ENCODE assay signal across 8 cellular contexts in the genomic region with DNA sequence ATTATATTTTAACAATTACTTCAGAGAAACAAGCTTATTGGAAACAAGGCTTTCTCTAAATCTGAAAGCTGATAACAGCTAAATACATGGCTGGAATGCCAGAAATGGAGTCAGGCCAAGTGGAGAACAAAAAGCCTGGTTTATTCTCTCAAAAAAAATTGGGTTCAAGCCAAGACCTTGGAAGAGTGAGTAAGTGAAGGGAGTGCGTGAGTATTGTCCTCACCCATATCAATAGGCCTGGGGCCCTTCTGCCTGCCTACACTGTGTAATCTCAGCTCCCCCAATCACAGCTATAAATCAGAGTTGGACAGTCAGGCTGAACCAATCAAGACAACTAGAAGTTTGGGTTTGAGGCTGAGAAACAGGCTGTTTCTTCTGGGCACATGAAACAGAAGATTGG. TPM values are rescaled to one million over a fixed set of nuclear protein-coding genes. Genes with fewer than 3 reads are reported as not detected.
DNase-seq lines count a peak whose midpoint lies in the region; ATAC-seq, FAIRE-seq and TF ChIP-seq lines count a peak whose summit lies in the region.

No MANE protein-coding gene starts in this region.

- FAIRE-seq in K562 (lab: Jason Lieb, UNC), result no peak

- TF ChIP-seq RAD21 in K562 (CRISPR knock-in tag; conservative IDR thresholded peaks at IDR 0.05 in 1 of 2, IDR thresholded peaks at IDR 0.05 in 1 of 2), result no peak

- H4K20me1 ChIP-seq in K562 (replicated peaks; ENCODE audit: control insufficient read depth, insufficient read depth, low read length), result 0 out of 2 replicates have a peak, but pooled peaks cover 4% of the 10 kb centered on the region

- H3K4me2 ChIP-seq in K562 (ENCODE audit: insufficient read depth, low read length), result no peak overlapping the region

- peak; percentile 68 for ATAC-seq in K562
- peak; percentile 73 for ATAC-seq in left colon
- no peak for ATAC-seq in GM19455 (IDR thresholded peaks at IDR 0.05; ENCODE audit: unreplicated experiment)
- no peak for ATAC-seq in HG03520 (IDR thresholded peaks at IDR 0.05; ENCODE audit: unreplicated experiment)

- TF ChIP-seq POLR2A in K562 (conservative IDR thresholded peaks at IDR 0.05), result no peak
- no peak for TF ChIP-seq POLR2A in testis (IDR thresholded peaks at IDR 0.05)

- peaks cover 77% of the 10 kb centered on the region for H3K79me2 ChIP-seq in K562 (ENCODE audit: control insufficient read depth, insufficient read depth, low read length)

- intact Hi-C loops in K562 (cut with micrococcal nuclease), result no loop called here
- intact Hi-C loops in left colon (cut with DNase I, micrococcal nuclease), result no loop called here
- intact Hi-C loops in testis (cut with DNase I; ENCODE audit: low total_unique reads), result no loop called here

- no peaks in the 10 kb centered on the region for H3K9me1 ChIP-seq in K562 (ENCODE audit: control insufficient read depth, insufficient read depth, low read length)

- H3K4me1 ChIP-seq in K562 (replicated peaks in 1 of 2; ENCODE audit: control insufficient read depth in 2 of 2, insufficient read depth in 2 of 2, low read length in 2 of 2), result peaks cover 0 to 5% of the 10 kb centered on the region in 2 experiments; a peak in 2 of 5 replicates
- peaks cover 28% of the 10 kb centered on the region for H3K4me1 ChIP-seq in testis

- TF ChIP-seq CTCF in K562 (IDR thresholded peaks at IDR 0.05 in 2 of 3, conservative IDR thresholded peaks at IDR 0.05 in 1 of 3; ENCODE audit: insufficient read depth in 2 of 3, low read depth in 1 of 3, low read length in 3 of 3) (no peak), testis (IDR thresholded peaks at IDR 0.05) (no peak)

- peaks cover 78% of the 10 kb centered on the region for H3K36me3 ChIP-seq in K562 (ENCODE audit: control insufficient read depth, insufficient read depth, low read length)
- H3K36me3 ChIP-seq in testis (ENCODE audit: low read depth, missing control alignments), result no peaks in the 10 kb centered on the region

- H3K27ac ChIP-seq in K562 (ENCODE audit: extremely low read depth, low read depth, low read length), result no peak overlapping the region
- H3K27ac ChIP-seq in testis, result peak overlapping the region; percentile 60 to 74

- H3K9me3 ChIP-seq in K562 (replicated peaks; ENCODE audit: control insufficient read depth, insufficient read depth, low read depth, low read length), result no peaks in the 10 kb centered on the region
- H3K9me3 ChIP-seq in testis, result no peaks in the 10 kb centered on the region

- no peak for TF ChIP-seq EP300 in K562 (IDR thresholded peaks at IDR 0.05; ENCODE audit: low read length)

- H3K4me3 ChIP-seq in K562 (no peak overlapping the region), testis (no peak overlapping the region)

- no peak overlapping the region for H3K9ac ChIP-seq in K562 (ENCODE audit: insufficient read depth in 1 of 2, low read depth in 2 of 2, low read length in 2 of 2)

- no peaks in the 10 kb centered on the region for H3K27me3 ChIP-seq in K562 (ENCODE audit: control insufficient read depth in 2 of 2, insufficient read depth in 2 of 2, low read length in 2 of 2)
- no peaks in the 10 kb centered on the region for H3K27me3 ChIP-seq in testis

- no TSS peak for BruUV-seq in K562 (replicated peaks; lab: Mats Ljungman, UMichigan)

- in situ Hi-C loops in K562 (cut with MboI), result no loop called here

- no peak overlapping the region for H2AFZ ChIP-seq in K562 (ENCODE audit: low read depth, low read length)

- DNase-seq in COR-L47 (lab: John Stamatoyannopoulos, UW) (peak; percentile 82), NCI-H2081 (lab: John Stamatoyannopoulos, UW) (peak; percentile 31 to 70), K562 (ENCODE audit: extremely low read depth in 1 of 4, low spot score in 3 of 4) (no peak), left colon (peak in 1 of 2 donors; percentile 26), testis (peak; percentile 87), SIG-M5 treated with dmso at 0.1 percent for 504 hours (lab: John Stamatoyannopoulos, UW; ENCODE audit: unreplicated experiment) (no peak)

- POLR2A ChIA-PET in K562 (lab: Yijun Ruan, JAX), result interaction anchor here (0.7 kb wide), 1 partner anchor 1790 kb away, joined by 3 read pairs; no protein-coding TSS in a partner anchor

- WGBS in K562 (ENCODE audit: insufficient coverage, low coverage, missing lambda C conversion rate), result 33% methylated on average over 1 of the region's 1 CpG
- WGBS in testis, 2 donors, result 22 to 35% methylated on average over 1 of the region's 1 CpG

- CTCF ChIA-PET in K562 (lab: Yijun Ruan, JAX; ENCODE audit: low intra/inter-chr PET ratio), result no interaction called here

TF ChIP-seq in K562, 482 proteins besides CTCF, POLR2A, EP300 and RAD21 (continues in another document):
- TF ChIP-seq KDM1A (IDR thresholded peaks at IDR 0.05) (peak; percentile 94 to 96), CBFA2T3 (IDR thresholded peaks at IDR 0.05) (peak; percentile 30; the same call in 1 of the 2 replicates), KLF6 (CRISPR knock-in tag; IDR thresholded peaks at IDR 0.05; ENCODE audit: borderline replicate concordance) (no peak), HDAC1 (IDR thresholded peaks at IDR 0.05) (peak in 1 of 2 experiments; percentile 64; a peak in 2 of 4 replicates)

RNA-seq across cellular contexts. Expression of gene KYAT3, which starts 7.4 kb away (rescaled TPM):
- 16.8 and 37.2 TPM in 2 replicates for total RNA-seq in K562 (2011; cell fraction: chromatin; rRNA removed; ENCODE audit: low replicate concordance)
- 5.0 and 7.2 TPM in 2 replicates for total RNA-seq in K562 (2011; cell fraction: nucleolus; rRNA removed)
- total RNA-seq in K562 (2011; cell fraction: nucleoplasm; rRNA removed), result 13.6 and 14.5 TPM in 2 replicates
- total RNA-seq in K562 (2014; rRNA removed) (19.2 and 19.8 TPM in 2 replicates), K562 (2014; rRNA removed; fragmentation: Illumina TruSeq; extraction: Trizol) (44.6 and 48.5 TPM in 2 replicates), K562 (2015; rRNA removed; fragmentation: Illumina TruSeq; extraction: Trizol) (31.7 and 33.7 TPM in 2 replicates), K562 (2021) (30.5 and 32.8 TPM in 2 replicates), left colon (10 to 100 TPM; 21.6 to 27.4 TPM), testis (10 to 100 TPM; 33.6 to 35.2 TPM)
- polyA plus RNA-seq in K562 (2011; rRNA removed) (34.3 and 60.3 TPM in 2 replicates), K562 (2014; fragmentation: Illumina TruSeq; extraction: Trizol) (38.4 and 47.6 TPM in 2 replicates), K562 (2014; fragmentation: Nextera tagmentation; extraction: Ambion mirVana) (10 to 100 TPM; 51.8 to 54.8 TPM), K562 (2014; rRNA removed) (36.3 and 37.4 TPM in 2 replicates), testis (ENCODE audit: insufficient read depth, low read depth, low replicate concordance) (10.4 TPM)
- polyA plus RNA-seq in K562 (2011; cell fraction: cytosol; rRNA removed), result 13.0 and 21.2 TPM in 2 replicates
- polyA plus RNA-seq in K562 (2011; cell fraction: nucleus; rRNA removed), result 14.7 and 17.9 TPM in 2 replicates
- polyA plus RNA-seq in K562 (2012), result 25.7 and 30.4 TPM in 2 replicates
- 47.2 and 54.4 TPM in 2 replicates for polyA minus RNA-seq in K562 (2011; rRNA and poly(A)+ RNA removed)
- 12.9 and 21.0 TPM in 2 replicates for polyA minus RNA-seq in K562 (2011; cell fraction: cytosol; rRNA and poly(A)+ RNA removed)
- polyA minus RNA-seq in K562 (2011; cell fraction: nucleus; rRNA and poly(A)+ RNA removed), result 8.3 and 13.2 TPM in 2 replicates

RNA-seq across cellular contexts. Expression of gene RBMXL1, which starts 7.4 kb away (rescaled TPM):
- 12.3 and 38.0 TPM in 2 replicates for total RNA-seq in K562 (2011; cell fraction: chromatin; rRNA removed; ENCODE audit: low replicate concordance)
- 6.8 and 8.6 TPM in 2 replicates for total RNA-seq in K562 (2011; cell fraction: nucleolus; rRNA removed)
- 17.7 and 24.4 TPM in 2 replicates for total RNA-seq in K562 (2011; cell fraction: nucleoplasm; rRNA removed)
- total RNA-seq in K562 (2014; rRNA removed) (11.4 and 12.9 TPM in 2 replicates), K562 (2014; rRNA removed; fragmentation: Illumina TruSeq; extraction: Trizol) (21.2 and 24.9 TPM in 2 replicates), K562 (2015; rRNA removed; fragmentation: Illumina TruSeq; extraction: Trizol) (19.2 and 19.4 TPM in 2 replicates), K562 (2021) (19.0 and 21.8 TPM in 2 replicates), left colon (10 to 100 TPM in 1 of 2 donors, 1 to 10 TPM in 1; 9.6 to 11.8 TPM), testis (10 to 100 TPM; 27.8 to 38.7 TPM)
- polyA plus RNA-seq in K562 (2011; rRNA removed) (8.4 and 12.7 TPM in 2 replicates), K562 (2014; fragmentation: Illumina TruSeq; extraction: Trizol) (16.4 and 21.7 TPM in 2 replicates), K562 (2014; fragmentation: Nextera tagmentation; extraction: Ambion mirVana) (10 to 100 TPM; 12.3 to 13.0 TPM), K562 (2014; rRNA removed) (9.5 and 10.2 TPM in 2 replicates), testis (ENCODE audit: insufficient read depth, low read depth, low replicate concordance) (15.6 TPM)
- polyA plus RNA-seq in K562 (2011; cell fraction: cytosol; rRNA removed), result 4.5 and 6.4 TPM in 2 replicates
- 7.3 and 7.4 TPM in 2 replicates for polyA plus RNA-seq in K562 (2011; cell fraction: nucleus; rRNA removed)
- 10.5 and 10.7 TPM in 2 replicates for polyA plus RNA-seq in K562 (2012)
- 23.2 and 24.0 TPM in 2 replicates for polyA minus RNA-seq in K562 (2011; rRNA and poly(A)+ RNA removed)
- polyA minus RNA-seq in K562 (2011; cell fraction: cytosol; rRNA and poly(A)+ RNA removed), result 7.2 and 7.9 TPM in 2 replicates
- 10.4 and 13.1 TPM in 2 replicates for polyA minus RNA-seq in K562 (2011; cell fraction: nucleus; rRNA and poly(A)+ RNA removed)

RNA-seq across cellular contexts. Expression of gene GBP3, which starts 37.6 kb away (rescaled TPM):
- total RNA-seq in K562 (2011; cell fraction: chromatin; rRNA removed; ENCODE audit: low replicate concordance), result not detected in 2 replicates
- total RNA-seq in K562 (2011; cell fraction: nucleolus; rRNA removed), result not detected in 2 replicates
- total RNA-seq in K562 (2011; cell fraction: nucleoplasm; rRNA removed), result not detected in 2 replicates
- not detected in 2 replicates for total RNA-seq in K562 (2014; rRNA removed)
- 0.11 TPM in 1 of 2 replicates, not detected in the other for total RNA-seq in K562 (2014; rRNA removed; fragmentation: Illumina TruSeq; extraction: Trizol)
- 0.14 TPM in 1 of 2 replicates, not detected in the other for total RNA-seq in K562 (2015; rRNA removed; fragmentation: Illumina TruSeq; extraction: Trizol)
- 0.22 TPM in 1 of 2 replicates, not detected in the other for total RNA-seq in K562 (2021)
- polyA plus RNA-seq in K562 (2011; rRNA removed), result 0.05 and 0.11 TPM in 2 replicates
- polyA plus RNA-seq in K562 (2011; cell fraction: cytosol; rRNA removed), result 0.04 TPM in 1 of 2 replicates, not detected in the other
- 0.18 TPM in 1 of 2 replicates, not detected in the other for polyA plus RNA-seq in K562 (2011; cell fraction: nucleus; rRNA removed)
- polyA plus RNA-seq in K562 (2012), result 0.04 and 0.43 TPM in 2 replicates
- polyA plus RNA-seq in K562 (2014; fragmentation: Illumina TruSeq; extraction: Trizol), result 0.07 TPM in 1 of 2 replicates, not detected in the other
- polyA plus RNA-seq in K562 (2014; fragmentation: Nextera tagmentation; extraction: Ambion mirVana), result under 1 TPM in 1 of 2 experiments, not detected in 1; 0.07 TPM
- polyA plus RNA-seq in K562 (2014; rRNA removed), result not detected in 2 replicates
- 0.51 TPM in 1 of 2 replicates, not detected in the other for polyA minus RNA-seq in K562 (2011; rRNA and poly(A)+ RNA removed)
- not detected in 2 replicates for polyA minus RNA-seq in K562 (2011; cell fraction: cytosol; rRNA and poly(A)+ RNA removed)
- polyA minus RNA-seq in K562 (2011; cell fraction: nucleus; rRNA and poly(A)+ RNA removed), result not detected in 2 replicates
- 100 to 1,000 TPM in 1 of 2 donors, 10 to 100 TPM in 1; 63.1 to 126 TPM for total RNA-seq in left colon
- total RNA-seq in testis, result 10 to 100 TPM in 1 of 2 donors, 1 to 10 TPM in 1; 5.3 to 11.2 TPM
- polyA plus RNA-seq in testis (ENCODE audit: insufficient read depth, low read depth, low replicate concordance), result 7.1 TPM

Comparison
In these comparisons a context has a peak if more than half of its experiments do, and no peak if none do; other contexts are left out.
1. DNase-seq: peak in COR-L47 (single experiment), NCI-H2081 (2 of 2) and testis (single experiment); none in K562 (0 of 4) and SIG-M5 treated with dmso at 0.1 percent for 504 hours (single experiment).
2. ATAC-seq: peak in K562 (single experiment) and left colon (single experiment); none in GM19455 (single experiment) and HG03520 (single experiment).